Comparison of ENCODE assay signal across 20 cellular contexts in genomic region chr10:54622017-54622416, GRCh38.
"Had no signal": no experiment of that assay in that cellular context is flagged by ENCODE, and none has a peak within 500 bp of the region (broad histone marks: within the 10 kb centered on the region; RNA-seq: fewer than 3 reads in every experiment).

No MANE protein-coding gene starts in this region.

- H3K9me3 ChIP-seq: ascending aorta, left lung, ovary, prostate gland, thoracic aorta, vagina had no signal

- H3K4me1 ChIP-seq: ascending aorta, left lung, prostate gland, vagina had no signal

- H3K27me3 ChIP-seq: ascending aorta, brain microvascular endothelial cell, left lung, ovary, vagina had no signal

- DNase-seq: activated CD4-positive, alpha-beta memory T cell treated with anti-CD3 and anti-CD28 coated beads for 36 hours; activated CD4-positive, alpha-beta T cell treated with anti-CD3 and anti-CD28 coated beads for 48 hours; activated gamma-delta T cell treated with Interleukin-2 at 50 U/mL for 16 hours; brain microvascular endothelial cell; caudate nucleus; effector memory CD4-positive, alpha-beta T cell; foreskin melanocyte; kidney; left lung; naive thymus-derived CD8-positive, alpha-beta T cell; ovary; stimulated activated CD4-positive, alpha-beta T cell treated with anti-CD3 and anti-CD28 coated beads, Interleukin-2, amount 100 ng/mL, for 48 hours; stimulated activated CD8-positive, alpha-beta memory T cell treated with anti-CD3 and anti-CD28 coated beads, Interleukin-4, amount 100 ng/mL, for 48 hours; stimulated activated naive B cell treated with anti-CD40 and anti-IgM and Interleukin-4, amounts not matched to agents 10 μg/mL and 1 μg/mL and 100 μg/mL, for 72 hours; T-helper 9 cell had no signal

- H3K4me3 ChIP-seq: ascending aorta, left lung, ovary, prostate gland, thoracic aorta, vagina had no signal

- ATAC-seq: esophagus mucosa; left lung; naive thymus-derived CD8-positive, alpha-beta T cell; stimulated activated naive B cell treated with anti-CD40 and anti-IgM and Interleukin-4, amounts not matched to agents 10 μg/mL and 1 μg/mL and 100 μg/mL, for 72 hours had no signal

- H3K36me3 ChIP-seq: ascending aorta, brain microvascular endothelial cell, left lung, ovary, prostate gland, thoracic aorta, vagina had no signal

- H3K27ac ChIP-seq: ascending aorta, brain microvascular endothelial cell, left lung, ovary, prostate gland, thoracic aorta, vagina had no signal
